ENCODE assay signal across 8 cellular contexts in the genomic region with DNA sequence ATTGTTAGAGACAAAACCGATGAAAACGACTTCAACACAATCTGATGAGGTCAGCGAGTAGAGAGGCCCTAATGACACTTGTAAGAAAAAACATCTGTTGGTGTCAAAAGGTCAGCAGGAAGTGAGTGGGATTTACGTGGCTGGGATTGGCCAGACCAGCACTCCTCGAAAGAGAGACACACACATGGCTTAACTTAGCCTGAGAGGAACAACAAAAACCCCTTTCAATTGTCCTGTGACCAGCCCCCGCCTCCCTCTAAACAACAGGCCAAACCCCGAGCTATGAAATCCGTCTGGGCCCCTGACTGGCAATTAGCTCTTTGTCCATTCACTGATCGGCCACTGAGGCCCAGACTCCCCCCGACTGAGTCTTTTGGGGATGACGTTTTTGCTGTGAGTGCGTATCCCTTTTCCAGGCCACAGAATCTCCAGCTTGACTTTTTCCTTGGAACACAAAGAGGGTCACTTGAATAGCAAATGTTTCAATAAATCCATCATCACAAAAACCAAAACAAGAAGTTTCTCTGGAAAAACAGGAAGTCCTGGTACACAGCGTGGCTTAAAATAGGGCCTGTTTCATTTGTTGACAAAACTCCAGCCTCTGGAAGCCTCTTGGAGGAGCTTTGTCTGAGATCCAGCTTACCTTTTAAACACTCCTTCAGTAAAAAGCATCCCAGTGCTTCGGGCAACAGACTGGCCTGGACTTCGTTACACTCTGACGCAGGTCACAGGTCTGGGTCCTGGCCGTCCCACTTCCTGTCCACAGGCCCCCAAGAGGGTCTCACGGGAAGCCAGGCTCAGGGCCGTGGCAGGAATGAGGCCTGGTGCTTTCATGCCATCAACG.
DNase-seq lines count a peak whose midpoint lies in the region; ATAC-seq and TF ChIP-seq lines count a peak whose summit lies in the region.

No MANE protein-coding gene starts in this region.

- no peaks in the 10 kb centered on the region for H3K9me3 ChIP-seq in right atrium auricular region

- CTCF ChIA-PET in activated CD4-positive, alpha-beta memory T cell treated with anti-CD3 and anti-CD28 coated beads, Interleukin-2, amount 10 ng/mL, durations not matched to agents 7 days and 5 days (lab: Charles Lee), result interaction anchor here (0.6 to 1.1 kb wide), 2 partner anchors 9 to 65 kb away, joined by 3 to 5 read pairs; no protein-coding TSS in a partner anchor

- H3K36me3 ChIP-seq in right atrium auricular region (no peaks in the 10 kb centered on the region), rectal smooth muscle tissue (ENCODE audit: control insufficient read depth, insufficient read depth, low read length) (no peaks in the 10 kb centered on the region)

- H3K9me3 Mint-ChIP-seq in stimulated activated naive CD8-positive, alpha-beta T cell treated with anti-CD3 and anti-CD28 coated beads, Interleukin-15, amount 100 ng/mL, for 72 hours, result no peaks in the 10 kb centered on the region
- no peaks in the 10 kb centered on the region for H3K9me3 Mint-ChIP-seq in activated CD4-positive, alpha-beta memory T cell treated with anti-CD3 and anti-CD28 coated beads, Interleukin-2, amount 10 ng/mL, durations not matched to agents 7 days and 5 days

- peaks cover 0 to 76% of the 10 kb centered on the region in 2 donors for H3K4me1 ChIP-seq in right atrium auricular region
- peaks cover 62% of the 10 kb centered on the region for H3K4me1 ChIP-seq in rectal smooth muscle tissue (ENCODE audit: control insufficient read depth, insufficient read depth, low read length)

- no peak for DNase-seq in stimulated activated naive CD8-positive, alpha-beta T cell treated with anti-CD3 and anti-CD28 coated beads, Interleukin-15, Interleukin-2, amounts not matched to agents 100 U/mL and 50 U/mL, for 24 hours
- no peak for DNase-seq in stimulated activated naive CD8-positive, alpha-beta T cell treated with anti-CD3 and anti-CD28 coated beads, Interleukin-15, amount 100 ng/mL, for 72 hours
- DNase-seq in amygdala (lab: John Stamatoyannopoulos, UW), result peak in 55 of 56 donors; percentile 12 to 95 (median 78)
- DNase-seq in right atrium auricular region (ENCODE audit: low spot score), result peak; percentile 86
- DNase-seq in activated CD4-positive, alpha-beta memory T cell treated with anti-CD3 and anti-CD28 coated beads, Interleukin-2, amount 10 ng/mL, durations not matched to agents 7 days and 5 days, result no peak
- DNase-seq in ACHN, result no peak

- peak overlapping the region; percentile 85 to 93 for H3K27ac ChIP-seq in right atrium auricular region
- peak overlapping the region; percentile 93 for H3K27ac ChIP-seq in rectal smooth muscle tissue (ENCODE audit: low read depth, low read length)

- H3K27ac Mint-ChIP-seq in stimulated activated naive CD8-positive, alpha-beta T cell treated with anti-CD3 and anti-CD28 coated beads, Interleukin-15, amount 100 ng/mL, for 72 hours, result no peak overlapping the region
- H3K27ac Mint-ChIP-seq in activated CD4-positive, alpha-beta memory T cell treated with anti-CD3 and anti-CD28 coated beads, Interleukin-2, amount 10 ng/mL, durations not matched to agents 7 days and 5 days, result no peak overlapping the region

- H3K4me3 Mint-ChIP-seq in stimulated activated naive CD8-positive, alpha-beta T cell treated with anti-CD3 and anti-CD28 coated beads, Interleukin-15, amount 100 ng/mL, for 72 hours, result no peak overlapping the region
- no peak overlapping the region for H3K4me3 Mint-ChIP-seq in activated CD4-positive, alpha-beta memory T cell treated with anti-CD3 and anti-CD28 coated beads, Interleukin-2, amount 10 ng/mL, durations not matched to agents 7 days and 5 days

- ATAC-seq in stimulated activated naive CD8-positive, alpha-beta T cell treated with anti-CD3 and anti-CD28 coated beads, Interleukin-15, Interleukin-2, amounts not matched to agents 100 U/mL and 50 U/mL, for 24 hours, result peak; percentile 34
- no peak for ATAC-seq in stimulated activated naive CD8-positive, alpha-beta T cell treated with anti-CD3 and anti-CD28 coated beads, Interleukin-15, amount 100 ng/mL, for 72 hours
- ATAC-seq in HG03521 (IDR thresholded peaks at IDR 0.05; ENCODE audit: unreplicated experiment), result no peak

- in situ Hi-C loops in ACHN (cut with HindIII; ENCODE audit: low pct_ligation_motif_present, low pct_unique_long_range_greater_than_20kb, low sequenced_read_pairs), result no loop called here

- no peak overlapping the region for H3K9ac ChIP-seq in rectal smooth muscle tissue (ENCODE audit: low read length)

- H3K27me3 ChIP-seq in right atrium auricular region (no peaks in the 10 kb centered on the region), rectal smooth muscle tissue (ENCODE audit: control insufficient read depth, insufficient read depth, low read length) (no peaks in the 10 kb centered on the region)

- H3K4me1 Mint-ChIP-seq in stimulated activated naive CD8-positive, alpha-beta T cell treated with anti-CD3 and anti-CD28 coated beads, Interleukin-15, amount 100 ng/mL, for 72 hours, result peaks cover 22% of the 10 kb centered on the region
- no peaks in the 10 kb centered on the region for H3K4me1 Mint-ChIP-seq in activated CD4-positive, alpha-beta memory T cell treated with anti-CD3 and anti-CD28 coated beads, Interleukin-2, amount 10 ng/mL, durations not matched to agents 7 days and 5 days

- H3K4me3 ChIP-seq in right atrium auricular region, result peak overlapping the region in 1 of 2 donors; percentile 9
- no peak overlapping the region for H3K4me3 ChIP-seq in rectal smooth muscle tissue (ENCODE audit: low read length)

- no peak for TF ChIP-seq CTCF in right atrium auricular region (IDR thresholded peaks at IDR 0.05)

- peaks cover 91% of the 10 kb centered on the region for H3K27me3 Mint-ChIP-seq in stimulated activated naive CD8-positive, alpha-beta T cell treated with anti-CD3 and anti-CD28 coated beads, Interleukin-15, amount 100 ng/mL, for 72 hours
- H3K27me3 Mint-ChIP-seq in activated CD4-positive, alpha-beta memory T cell treated with anti-CD3 and anti-CD28 coated beads, Interleukin-2, amount 10 ng/mL, durations not matched to agents 7 days and 5 days, result peaks cover 32% of the 10 kb centered on the region

- POLR2A ChIA-PET in activated CD4-positive, alpha-beta memory T cell treated with anti-CD3 and anti-CD28 coated beads, Interleukin-2, amount 10 ng/mL, durations not matched to agents 7 days and 5 days (lab: Charles Lee), result no interaction called here

- H3K36me3 Mint-ChIP-seq in activated CD4-positive, alpha-beta memory T cell treated with anti-CD3 and anti-CD28 coated beads, Interleukin-2, amount 10 ng/mL, durations not matched to agents 7 days and 5 days (ENCODE audit: low read depth), result no peaks in the 10 kb centered on the region

Comparison
In these comparisons a context has a peak if more than half of its experiments do, and no peak if none do; other contexts are left out.
1. DNase-seq: peak in amygdala (55 of 56) and right atrium auricular region (single experiment); none in stimulated activated naive CD8-positive, alpha-beta T cell treated with anti-CD3 and anti-CD28 coated beads, Interleukin-15, Interleukin-2, amounts not matched to agents 100 U/mL and 50 U/mL, for 24 hours (single experiment), stimulated activated naive CD8-positive, alpha-beta T cell treated with anti-CD3 and anti-CD28 coated beads, Interleukin-15, amount 100 ng/mL, for 72 hours (0 of 2), activated CD4-positive, alpha-beta memory T cell treated with anti-CD3 and anti-CD28 coated beads, Interleukin-2, amount 10 ng/mL, durations not matched to agents 7 days and 5 days (single experiment) and ACHN (single experiment).